ENCODE assay signal across 25 cellular contexts in genomic region chr18:41752826-41753225, GRCh38.
"Had no signal": no experiment of that assay in that cellular context is flagged by ENCODE, and none has a peak within 500 bp of the region (broad histone marks: within the 10 kb centered on the region; RNA-seq: fewer than 3 reads in every experiment).

No MANE protein-coding gene starts in this region.

- H3K4me1 Mint-ChIP-seq: immature natural killer cell; naive B cell; naive thymus-derived CD8-positive, alpha-beta T cell had no signal

- FAIRE-seq: endometrium, frontal cortex had no signal

- H3K9me3 Mint-ChIP-seq: dendritic cell treated with granulocyte-macrophage colony-stimulating factor and Interleukin-4, amounts not matched to agents 40 ng/mL and 50 ng/mL, for 4 days; endodermal cell; mesothelial cell of epicardium had no signal

- H3K9me3 ChIP-seq: colonic mucosa, esophagus squamous epithelium, gastroesophageal sphincter, heart left ventricle, left lung, lower lobe of right lung, mucosa of descending colon had no signal

- H3K4me1 ChIP-seq: colonic mucosa, esophagus squamous epithelium, gastroesophageal sphincter, heart left ventricle, left lung, lower lobe of right lung had no signal

- H3K4me3 Mint-ChIP-seq: dendritic cell treated with granulocyte-macrophage colony-stimulating factor and Interleukin-4, amounts not matched to agents 40 ng/mL and 50 ng/mL, for 4 days; effector memory CD8-positive, alpha-beta T cell; endodermal cell; immature natural killer cell; mesothelial cell of epicardium; naive B cell; naive thymus-derived CD8-positive, alpha-beta T cell had no signal

- H3K27me3 ChIP-seq: colonic mucosa, esophagus squamous epithelium, gastroesophageal sphincter, heart left ventricle, hepatocyte, left lung had no signal

- H3K36me3 Mint-ChIP-seq: immature natural killer cell; mesothelial cell of epicardium; naive B cell; naive thymus-derived CD8-positive, alpha-beta T cell had no signal

- H3K27ac ChIP-seq: colonic mucosa, esophagus squamous epithelium, gastroesophageal sphincter, heart left ventricle, hepatocyte, left lung, lower lobe of right lung had no signal

- H3K4me3 ChIP-seq: colonic mucosa, esophagus squamous epithelium, gastroesophageal sphincter, heart left ventricle, hepatocyte, left lung, lower lobe of right lung, mucosa of descending colon had no signal

- H3K27me3 Mint-ChIP-seq: dendritic cell treated with granulocyte-macrophage colony-stimulating factor and Interleukin-4, amounts not matched to agents 40 ng/mL and 50 ng/mL, for 4 days; effector memory CD8-positive, alpha-beta T cell; naive B cell had no signal

- DNase-seq: colonic mucosa; cortex of kidney; effector CD8-positive, alpha-beta T cell; effector memory CD8-positive, alpha-beta T cell; endodermal cell; erythroblast; esophagus squamous epithelium; foreskin fibroblast; heart left ventricle; hypothalamus; immature natural killer cell; left cardiac atrium; left lung; left ventricle myocardium superior; lower lobe of right lung; mesenchymal stem cell; mucosa of descending colon; naive B cell; naive thymus-derived CD8-positive, alpha-beta T cell had no signal

- H3K27ac Mint-ChIP-seq: dendritic cell treated with granulocyte-macrophage colony-stimulating factor and Interleukin-4, amounts not matched to agents 40 ng/mL and 50 ng/mL, for 4 days; effector memory CD8-positive, alpha-beta T cell; endodermal cell; immature natural killer cell; mesothelial cell of epicardium; naive thymus-derived CD8-positive, alpha-beta T cell had no signal

- H3K36me3 ChIP-seq: colonic mucosa, esophagus squamous epithelium, gastroesophageal sphincter, heart left ventricle, left lung, lower lobe of right lung had no signal
